Comparison of ENCODE assay signal across 9 cellular contexts in the genomic region with DNA sequence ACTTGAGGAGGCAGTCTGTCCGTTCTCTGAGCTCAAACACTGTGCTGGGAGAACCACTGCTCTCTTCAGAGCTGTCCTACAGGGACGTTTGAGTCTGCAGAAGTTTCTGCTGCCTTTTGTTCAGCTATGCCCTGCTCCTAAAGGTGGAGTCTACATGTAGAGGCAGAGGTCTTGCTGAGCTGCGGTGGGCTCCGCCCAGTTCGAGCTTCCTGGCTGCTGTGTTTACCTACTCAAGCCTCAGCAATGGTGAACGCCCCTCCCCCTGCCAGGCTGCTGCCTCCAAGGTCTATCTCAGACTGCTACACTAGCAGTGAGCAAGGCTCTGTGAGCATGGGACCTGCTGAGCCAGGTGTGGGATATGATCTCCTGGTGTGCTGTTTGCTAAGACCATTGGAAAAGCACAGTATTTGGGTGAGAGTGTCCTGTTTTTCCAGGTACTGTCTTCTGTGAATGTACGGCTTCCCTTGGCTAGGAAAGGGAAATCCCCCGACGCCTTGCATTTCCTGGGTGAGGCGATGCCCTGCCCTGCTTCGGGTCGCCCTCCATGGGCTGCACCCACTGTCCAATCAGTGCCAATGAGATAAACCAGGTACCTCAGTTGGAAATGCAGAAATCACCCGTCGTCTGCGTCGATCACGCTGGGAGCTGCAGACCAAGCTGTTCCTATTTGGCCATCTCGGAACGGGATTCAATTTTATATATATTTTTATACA. TPM values are rescaled to one million over a fixed set of nuclear protein-coding genes. Genes with fewer than 3 reads are reported as not detected.
A peak's percentile ranks its signal among the peaks of the same experiment; 100 is the strongest.
DNase-seq lines count a peak whose midpoint lies in the region; ATAC-seq, FAIRE-seq and TF ChIP-seq lines count a peak whose summit lies in the region.
"Had no signal": no experiment of that assay in that cellular context is flagged by ENCODE, and none has a peak within 500 bp of the region (broad histone marks: within the 10 kb centered on the region; RNA-seq: fewer than 3 reads in every experiment).

No MANE protein-coding gene starts in this region.

- H3K79me2 ChIP-seq in PC-3 (ENCODE audit: low read length): no peaks in the 10 kb centered on the region

- H3K27ac ChIP-seq in HUES6 (ENCODE audit: low read depth, low read length) (no peak overlapping the region), epithelial cell of prostate (peak overlapping the region; percentile 26), PC-3 (ENCODE audit: low read length) (no peak overlapping the region)

- H3K9me3 ChIP-seq in HUES6 (ENCODE audit: control insufficient read depth, insufficient read depth, low read depth, low read length): no peaks in the 10 kb centered on the region
- H3K9me3 ChIP-seq in PC-3 (ENCODE audit: low read length): no peaks in the 10 kb centered on the region

- CTCF ChIA-PET in PC-3 (lab: Charles Lee): interaction anchor here (0.6 kb wide), 1 partner anchor 417 kb away, joined by 3 read pairs; no protein-coding TSS in a partner anchor

- no peaks in the 10 kb centered on the region for H4K20me1 ChIP-seq in PC-3 (ENCODE audit: low read length)

- TF ChIP-seq CTCF in PC-3 (conservative IDR thresholded peaks at IDR 0.05; ENCODE audit: low read depth, low read length): no peak

- no peaks in the 10 kb centered on the region for H3F3A ChIP-seq in PC-3 (ENCODE audit: low read length, unreplicated experiment)

- intact Hi-C loops in PC-3 (cut with micrococcal nuclease): no loop called here

- FAIRE-seq in HTR-8/SVneo (lab: Jason Lieb, UNC): no peak

- H3K9me2 ChIP-seq in PC-3 (replicated peaks; ENCODE audit: low read length): no peaks in the 10 kb centered on the region

- POLR2A ChIA-PET in PC-3 (lab: Charles Lee; ENCODE audit: unreplicated experiment): no interaction called here

- no peak overlapping the region for H3K9ac ChIP-seq in HUES6 (ENCODE audit: low read length)
- H3K9ac ChIP-seq in PC-3 (ENCODE audit: low read length): no peak overlapping the region

- no peak for ATAC-seq in PC-3
- ATAC-seq in GM19455 (IDR thresholded peaks at IDR 0.05; ENCODE audit: unreplicated experiment): no peak
- no peak for ATAC-seq in HG03439 (IDR thresholded peaks at IDR 0.05; ENCODE audit: unreplicated experiment)

- H3K4me3 ChIP-seq in HUES6 (ENCODE audit: low read depth, low read length): peak overlapping the region; percentile 26; the same call in 1 of the 2 replicates
- H3K4me3 ChIP-seq in PC-3 (ENCODE audit: low read length): no peak overlapping the region

- no peak overlapping the region for H3K4me2 ChIP-seq in PC-3 (ENCODE audit: low read length)

- H3K36me3 ChIP-seq in HUES6 (ENCODE audit: control insufficient read depth, insufficient read depth, low read length) (no peaks in the 10 kb centered on the region), PC-3 (ENCODE audit: low read depth, low read length) (no peaks in the 10 kb centered on the region)

- no peak overlapping the region for H2AFZ ChIP-seq in PC-3 (ENCODE audit: low read length)

- peak; percentile 57 to 60 for DNase-seq in activated CD4-positive, alpha-beta T cell treated with anti-CD3 and anti-CD28 coated beads, Interleukin-2, amount 50 U/mL, for 4 hours
- DNase-seq in epithelial cell of prostate (ENCODE audit: low read depth, low spot score) (no peak), PC-3 (no peak), HTR-8/SVneo (ENCODE audit: insufficient read length, low spot score) (no peak)
- DNase-seq in stimulated activated CD4-positive, alpha-beta T cell treated with anti-CD3 and anti-CD28 coated beads, TNF-alpha, amount 100 ng/mL, for 48 hours (ENCODE audit: low read depth in 3 of 3): peak in 2 of 3 donors; percentile 40 to 42
- DNase-seq: NCI-H524 treated with DMSO at 0.1 percent for 48 hours had no signal

- H3K27me3 ChIP-seq in HUES6 (ENCODE audit: control insufficient read depth, insufficient read depth, low read length) (no peaks in the 10 kb centered on the region), PC-3 (ENCODE audit: low read length) (no peaks in the 10 kb centered on the region)

- peaks cover 8% of the 10 kb centered on the region for H3K4me1 ChIP-seq in HUES6 (ENCODE audit: control insufficient read depth, insufficient read depth, low read length)
- H3K4me1 ChIP-seq in PC-3 (ENCODE audit: insufficient read depth, low read length): no peaks in the 10 kb centered on the region

- no TSS peak for BruUV-seq in PC-3 (replicated peaks; lab: Mats Ljungman, UMichigan)

RNA-seq across cellular contexts. Expression of gene CNTRL, which starts 58.5 kb away (rescaled TPM):
- total RNA-seq in PC-3 (2014; rRNA removed): 6.0 and 7.9 TPM in 2 replicates

Comparison
In these comparisons a context has a peak if more than half of its experiments do, and no peak if none do; other contexts are left out.
1. DNase-seq: peak in activated CD4-positive, alpha-beta T cell treated with anti-CD3 and anti-CD28 coated beads, Interleukin-2, amount 50 U/mL, for 4 hours (2 of 2) and stimulated activated CD4-positive, alpha-beta T cell treated with anti-CD3 and anti-CD28 coated beads, TNF-alpha, amount 100 ng/mL, for 48 hours (2 of 3); none in epithelial cell of prostate (single experiment), PC-3 (single experiment) and HTR-8/SVneo (single experiment).